In the genomic region with DNA sequence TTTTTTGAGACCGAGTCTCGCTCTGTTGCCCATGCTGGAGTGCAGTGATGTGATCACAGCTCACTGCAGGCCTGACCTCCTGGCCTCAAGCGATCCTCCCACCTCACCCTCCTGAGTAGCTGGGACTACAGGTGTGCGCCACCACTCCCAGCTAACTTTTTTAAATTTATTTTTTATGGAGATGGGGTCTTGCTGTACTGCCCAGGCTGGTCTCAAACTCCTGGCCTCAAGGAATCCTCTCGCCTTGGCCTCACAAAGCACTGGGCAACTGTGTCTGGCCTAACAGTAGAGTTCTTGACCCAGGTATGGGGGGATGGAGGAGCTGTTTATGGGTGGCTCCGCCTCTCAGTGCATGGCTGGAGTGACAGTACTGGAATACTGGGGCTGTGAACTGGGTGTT, we compare ENCODE assay signal across 19 cellular contexts.
"Had no signal": no experiment of that assay in that cellular context is flagged by ENCODE, and none has a peak within 500 bp of the region (broad histone marks: within the 10 kb centered on the region; RNA-seq: fewer than 3 reads in every experiment).

No MANE protein-coding gene starts in this region.

- H3K27me3 Mint-ChIP-seq: memory B cell; stimulated activated memory B cell treated with anti-CD40 and anti-IgM and Interleukin-4, amounts not matched to agents 10 μg/mL and 1 μg/mL and 100 μg/mL, for 72 hours had no signal

- H3K4me3 Mint-ChIP-seq: memory B cell; stimulated activated memory B cell treated with anti-CD40 and anti-IgM and Interleukin-4, amounts not matched to agents 10 μg/mL and 1 μg/mL and 100 μg/mL, for 72 hours had no signal

- H3K4me1 Mint-ChIP-seq: memory B cell; stimulated activated memory B cell treated with anti-CD40 and anti-IgM and Interleukin-4, amounts not matched to agents 10 μg/mL and 1 μg/mL and 100 μg/mL, for 72 hours had no signal

- DNase-seq: cerebellar nuclear complex; cortex of kidney; foreskin fibroblast; head of caudate nucleus; lower lobe of right lung; occipital lobe; pancreas; stimulated activated CD4-positive, alpha-beta T cell treated with anti-CD3 and anti-CD28 coated beads, Interleukin-12 subunit alpha, Interleukin-12 subunit beta, amount 100 ng/mL, for 4 hours; stimulated activated CD4-positive, alpha-beta T cell treated with anti-CD3 and anti-CD28 coated beads, Interleukin-1b, Interleukin-23, amount 100 ng/mL, for 48 hours; stimulated activated CD4-positive, alpha-beta T cell treated with anti-CD3 and anti-CD28 coated beads, Interleukin-4, amount 100 ng/mL, for 24 hours; stimulated activated naive CD8-positive, alpha-beta T cell treated with anti-CD3 and anti-CD28 coated beads, Interleukin-15, Interleukin-2, amounts not matched to agents 100 U/mL and 50 U/mL, for 24 hours had no signal

- ATAC-seq: gastrocnemius medialis; lower lobe of right lung; stimulated activated memory B cell treated with anti-CD40 and anti-IgM and Interleukin-4, amounts not matched to agents 10 μg/mL and 1 μg/mL and 100 μg/mL, for 72 hours; stimulated activated naive CD8-positive, alpha-beta T cell treated with anti-CD3 and anti-CD28 coated beads, Interleukin-15, Interleukin-2, amounts not matched to agents 100 U/mL and 50 U/mL, for 24 hours had no signal

- H3K4me3 ChIP-seq: gastrocnemius medialis, lower lobe of right lung, pancreas, smooth muscle cell, testis, tibial artery, upper lobe of left lung had no signal

- H3K27ac Mint-ChIP-seq: memory B cell; stimulated activated memory B cell treated with anti-CD40 and anti-IgM and Interleukin-4, amounts not matched to agents 10 μg/mL and 1 μg/mL and 100 μg/mL, for 72 hours had no signal

- H3K27me3 ChIP-seq: gastrocnemius medialis, pancreas, testis, tibial artery, upper lobe of left lung had no signal

- H3K27ac ChIP-seq: epithelial cell of prostate, gastrocnemius medialis, lower lobe of right lung, pancreas, tibial artery, upper lobe of left lung had no signal

- H3K4me2 ChIP-seq: smooth muscle cell had no signal

- H3K9me3 Mint-ChIP-seq: memory B cell; stimulated activated memory B cell treated with anti-CD40 and anti-IgM and Interleukin-4, amounts not matched to agents 10 μg/mL and 1 μg/mL and 100 μg/mL, for 72 hours had no signal

- H3K9me3 ChIP-seq: gastrocnemius medialis, lower lobe of right lung, pancreas, testis, tibial artery, upper lobe of left lung had no signal

- H3K4me1 ChIP-seq: gastrocnemius medialis, lower lobe of right lung, pancreas had no signal
